ENCODE assay signal across 8 cellular contexts in genomic region chr5:78647838-78648358, GRCh38. TPM values are rescaled to one million over a fixed set of nuclear protein-coding genes. Genes with fewer than 3 reads are reported as not detected.
DNase-seq lines count a peak whose midpoint lies in the region; ATAC-seq and TF ChIP-seq lines count a peak whose summit lies in the region.

No MANE protein-coding gene starts in this region.

- ATAC-seq in CD4-positive, alpha-beta T cell (ENCODE audit: poor library complexity) = no peak
- ATAC-seq in GM19324 (IDR thresholded peaks at IDR 0.05; ENCODE audit: low FRiP score, unreplicated experiment) = peak; percentile 26
- peak; percentile 42 for ATAC-seq in HG03439 (IDR thresholded peaks at IDR 0.05; ENCODE audit: unreplicated experiment)
- ATAC-seq in T-cell (replicated peaks in 1 of 4) = no peak

- intact Hi-C loops in CD4-positive, alpha-beta T cell (cut with DNase I, micrococcal nuclease) = no loop called here
- intact Hi-C loops in esophagus squamous epithelium (cut with DNase I) = no loop called here

- peaks cover 67% of the 10 kb centered on the region for H3K27me3 Mint-ChIP-seq in CD4-positive, alpha-beta T cell
- H3K27me3 Mint-ChIP-seq in T-cell = peaks cover 38 to 57% of the 10 kb centered on the region in 2 donors

- CTCF ChIA-PET in CD4-positive, alpha-beta T cell (lab: Charles Lee) = interaction anchor here (0.6 kb wide), 1 partner anchor 456 kb away, joined by 3 read pairs; no protein-coding TSS in a partner anchor
- CTCF ChIA-PET in T-cell (lab: Charles Lee) = no interaction called here

- 0 to 2% methylated on average over 6 to 19 of the region's 47 CpGs for WGBS in esophagus squamous epithelium, 2 donors

- H3K9me3 ChIP-seq in CD4-positive, alpha-beta T cell (ENCODE audit: control insufficient read depth, low read length) = no peaks in the 10 kb centered on the region
- no peaks in the 10 kb centered on the region for H3K9me3 ChIP-seq in esophagus squamous epithelium

- no peaks in the 10 kb centered on the region for H3K36me3 Mint-ChIP-seq in CD4-positive, alpha-beta T cell (ENCODE audit: low read depth)
- H3K36me3 Mint-ChIP-seq in T-cell = no peaks in the 10 kb centered on the region

- peaks cover 18% of the 10 kb centered on the region for H3K4me1 Mint-ChIP-seq in CD4-positive, alpha-beta T cell (ENCODE audit: low read depth)
- peaks cover 15 to 19% (median 16%) of the 10 kb centered on the region in 3 donors for H3K4me1 Mint-ChIP-seq in T-cell

- no peak overlapping the region for H3K27ac ChIP-seq in CD4-positive, alpha-beta T cell (ENCODE audit: low read depth, low read length)
- H3K27ac ChIP-seq in esophagus squamous epithelium = peak overlapping the region; percentile 84 to 96 (median 90)

- peak overlapping the region; percentile 84 for H3K4me3 Mint-ChIP-seq in CD4-positive, alpha-beta T cell
- peak overlapping the region; percentile 68 to 75 (median 73) for H3K4me3 Mint-ChIP-seq in T-cell

- H3K27me3 ChIP-seq in CD4-positive, alpha-beta T cell (ENCODE audit: control insufficient read depth, insufficient read depth, low read length) = peaks cover 48% of the 10 kb centered on the region
- peaks cover 0 to 42% (median 2%) of the 10 kb centered on the region in 4 donors for H3K27me3 ChIP-seq in esophagus squamous epithelium

- TF ChIP-seq CTCF in CD4-positive, alpha-beta T cell (IDR thresholded peaks at IDR 0.05) = no peak
- no peak for TF ChIP-seq CTCF in esophagus squamous epithelium (IDR thresholded peaks at IDR 0.05)

- peak overlapping the region; percentile 63 to 95 (median 78) for H3K4me3 ChIP-seq in esophagus squamous epithelium

- peaks cover 4 to 41% (median 8%) of the 10 kb centered on the region in 3 donors for H3K4me1 ChIP-seq in esophagus squamous epithelium

- no peak overlapping the region for H3K27ac Mint-ChIP-seq in CD4-positive, alpha-beta T cell
- no peak overlapping the region for H3K27ac Mint-ChIP-seq in T-cell

- no peak for DNase-seq in CD4-positive, alpha-beta T cell
- DNase-seq in T-cell (no peak), esophagus squamous epithelium (lab: John Stamatoyannopoulos, UW) (no peak), myocyte (ENCODE audit: low read depth) (peak; percentile 93), NCI-H2196 (lab: John Stamatoyannopoulos, UW; ENCODE audit: unreplicated experiment) (no peak)
- DNase-seq in activated CD4-positive, CD25-positive, alpha-beta regulatory T cell treated with anti-CD3 and anti-CD28 coated beads, Interleukin-2, amount 50 U/mL, for 72 hours = no peak

- no peaks in the 10 kb centered on the region for H3K36me3 ChIP-seq in esophagus squamous epithelium

- TF ChIP-seq POLR2A in esophagus squamous epithelium (IDR thresholded peaks at IDR 0.05) = no peak

- H3K9me3 Mint-ChIP-seq in CD4-positive, alpha-beta T cell = no peaks in the 10 kb centered on the region
- no peaks in the 10 kb centered on the region for H3K9me3 Mint-ChIP-seq in T-cell

- POLR2A ChIA-PET in CD4-positive, alpha-beta T cell (lab: Charles Lee) = no interaction called here
- POLR2A ChIA-PET in T-cell (lab: Charles Lee) = no interaction called here

RNA-seq across cellular contexts. Expression of gene LHFPL2, which starts 0.7 kb away (rescaled TPM):
- under 1 TPM; 0.19 to 0.25 TPM for total RNA-seq in CD4-positive, alpha-beta T cell
- total RNA-seq in T-cell (1 to 10 TPM in 2 of 5 donors, under 1 TPM in 3; 0.19 to 1.9 (median 0.82) TPM), esophagus squamous epithelium (10 to 100 TPM in 1 of 4 donors, 1 to 10 TPM in 3; 2.2 to 11.1 (median 6.2) TPM), myocyte (30.0 and 35.4 TPM in 2 replicates)
- 46.3 TPM for polyA plus RNA-seq in myocyte (2012)

Comparison
In these comparisons a context has a peak if more than half of its experiments do, and no peak if none do; other contexts are left out.
1. ATAC-seq: peak in GM19324 (single experiment) and HG03439 (single experiment); none in CD4-positive, alpha-beta T cell (single experiment) and T-cell (0 of 4).